9 cellular contexts compared by ENCODE assay signal in the genomic region with DNA sequence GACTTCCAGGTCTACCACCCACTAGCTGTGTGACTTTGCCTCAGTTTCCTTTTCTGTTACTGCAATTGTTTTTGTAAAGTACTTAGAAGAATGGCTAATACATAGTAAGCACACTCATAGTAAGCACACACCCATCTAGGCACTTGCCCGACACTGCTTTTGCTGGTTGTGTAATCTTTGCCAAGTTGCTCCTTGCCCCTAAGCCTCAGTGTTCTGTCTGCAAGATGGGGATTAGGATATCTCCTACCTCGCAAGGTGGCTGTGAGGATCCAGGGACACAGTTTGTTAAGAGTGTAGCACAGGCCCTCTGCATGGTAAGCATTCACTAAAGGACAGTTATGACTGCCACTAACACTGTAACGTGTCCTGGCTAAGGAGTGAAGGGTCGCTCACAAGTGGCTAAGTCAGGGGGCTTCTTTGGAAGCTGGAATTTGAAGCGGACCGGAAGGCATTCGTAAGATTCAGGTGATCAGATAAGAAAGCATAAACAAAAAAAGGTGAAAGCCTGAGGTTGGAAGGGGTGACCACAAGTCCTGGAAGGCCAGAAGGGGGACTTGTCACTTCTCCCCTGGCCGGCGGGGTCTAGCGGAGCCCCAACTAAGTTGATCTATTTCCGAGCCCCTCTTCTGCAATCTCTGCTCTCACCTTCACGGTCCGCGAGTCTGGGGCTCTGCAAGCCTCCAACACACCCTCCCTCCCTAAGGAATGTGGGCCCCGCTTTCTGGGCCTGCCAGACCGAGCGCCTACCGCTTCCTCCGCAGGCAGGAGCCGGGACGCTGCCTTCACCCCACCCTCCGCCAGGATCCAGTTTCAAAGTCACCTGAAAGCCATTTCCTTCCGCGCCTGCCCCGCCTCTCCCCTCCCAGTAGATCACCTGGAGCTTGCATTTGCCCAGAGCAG. TPM values are rescaled to one million over a fixed set of nuclear protein-coding genes. Genes with fewer than 3 reads are reported as not detected.
DNase-seq lines count a peak whose midpoint lies in the region; ATAC-seq and TF ChIP-seq lines count a peak whose summit lies in the region.
"Had no signal": no experiment of that assay in that cellular context is flagged by ENCODE, and none has a peak within 500 bp of the region (broad histone marks: within the 10 kb centered on the region; RNA-seq: fewer than 3 reads in every experiment).

No MANE protein-coding gene starts in this region.

- no peak overlapping the region for H3K27ac ChIP-seq in iPS-18a (ENCODE audit: low read length)
- H3K27ac ChIP-seq in stomach, result peak overlapping the region; percentile 86 to 94 (median 93)

- TF ChIP-seq POLR2A in stomach (IDR thresholded peaks at IDR 0.05), result no peak

- H3K4me3 Mint-ChIP-seq in T-helper 2 cell treated with Interferon-gamma antibody and Interleukin-4, amounts not matched to agents 5 μg/mL and 100 μg/mL, for 36 hours, result peak overlapping the region; percentile 73

- H3K27ac Mint-ChIP-seq in T-helper 2 cell treated with Interferon-gamma antibody and Interleukin-4, amounts not matched to agents 5 μg/mL and 100 μg/mL, for 36 hours, result no peak overlapping the region

- no peak for ATAC-seq in HG03196 (IDR thresholded peaks at IDR 0.05; ENCODE audit: unreplicated experiment)

- no peaks in the 10 kb centered on the region for H3K9me3 Mint-ChIP-seq in T-helper 2 cell treated with Interferon-gamma antibody and Interleukin-4, amounts not matched to agents 5 μg/mL and 100 μg/mL, for 36 hours

- H3K4me1 ChIP-seq in iPS-18a (ENCODE audit: control insufficient read depth, low read depth, low read length), result peaks cover 58% of the 10 kb centered on the region
- H3K4me1 ChIP-seq in stomach, result peaks cover 40 to 75% (median 69%) of the 10 kb centered on the region in 4 donors

- intact Hi-C loops in stomach (cut with DNase I; ENCODE audit: low total_unique reads), result no loop called here

- no peak for TF ChIP-seq EP300 in stomach (IDR thresholded peaks at IDR 0.05)

- no peak for TF ChIP-seq CTCF in stomach (IDR thresholded peaks at IDR 0.05)

- H3K9me3 ChIP-seq in iPS-18a (ENCODE audit: control insufficient read depth, low read depth, low read length), result no peaks in the 10 kb centered on the region
- no peaks in the 10 kb centered on the region for H3K9me3 ChIP-seq in stomach

- no peaks in the 10 kb centered on the region for H3K36me3 ChIP-seq in iPS-18a (ENCODE audit: control insufficient read depth, low read depth, low read length)
- H3K36me3 ChIP-seq in stomach, result no peaks in the 10 kb centered on the region

- peaks cover 75% of the 10 kb centered on the region for H3K27me3 Mint-ChIP-seq in T-helper 2 cell treated with Interferon-gamma antibody and Interleukin-4, amounts not matched to agents 5 μg/mL and 100 μg/mL, for 36 hours (ENCODE audit: low read depth)

- H3K9ac ChIP-seq in iPS-18a (ENCODE audit: low read length), result no peak overlapping the region

- DNase-seq in NCI-H345 (lab: John Stamatoyannopoulos, UW) (peak; percentile 39), NCI-H345 treated with DMSO at 0.1 percent for 48 hours (lab: John Stamatoyannopoulos, UW; ENCODE audit: unreplicated experiment) (no peak), stomach (peak; percentile 80), hepatic stellate cell (ENCODE audit: low spot score) (no peak)
- no peak for DNase-seq in T-helper 2 cell treated with Interferon-gamma antibody and Interleukin-4, amounts not matched to agents 5 μg/mL and 100 μg/mL, for 36 hours (ENCODE audit: low spot score)
- no peak for DNase-seq in stimulated activated CD4-positive, alpha-beta T cell treated with anti-CD3 and anti-CD28 coated beads, Interleukin-4, amount 100 ng/mL, for 1 hour
- DNase-seq: T1000 had no signal

- peak overlapping the region; percentile 71 for H3K4me3 ChIP-seq in iPS-18a (ENCODE audit: low read length)
- H3K4me3 ChIP-seq in stomach, result peak overlapping the region in 3 of 4 donors; percentile 86 to 93 (median 90)

- H3K36me3 Mint-ChIP-seq in T-helper 2 cell treated with Interferon-gamma antibody and Interleukin-4, amounts not matched to agents 5 μg/mL and 100 μg/mL, for 36 hours (ENCODE audit: low read depth), result peaks cover 3% of the 10 kb centered on the region

- 31 to 61% (median 43%) methylated on average over 25 of the region's 25 CpGs for WGBS in stomach, 5 donors

- peaks cover 11% of the 10 kb centered on the region for H3K27me3 ChIP-seq in iPS-18a (ENCODE audit: control insufficient read depth, insufficient read depth, low read length)
- H3K27me3 ChIP-seq in stomach, result peaks cover 0 to 11% (median 0%) of the 10 kb centered on the region in 3 donors

- H3K4me1 Mint-ChIP-seq in T-helper 2 cell treated with Interferon-gamma antibody and Interleukin-4, amounts not matched to agents 5 μg/mL and 100 μg/mL, for 36 hours (ENCODE audit: low read depth), result peaks cover 46% of the 10 kb centered on the region

RNA-seq across cellular contexts. Expression of a gene that starts 1.5 kb away (rescaled TPM):
- 100 to 1,000 TPM in 1 of 5 donors, 10 to 100 TPM in 4; 25.3 to 292 (median 27.2) TPM for total RNA-seq in stomach
- polyA plus RNA-seq in stomach, result 10 to 100 TPM in 1 of 3 donors, 1 to 10 TPM in 2; 7.3 to 24.8 (median 9.2) TPM

Comparison
In these comparisons a context has a peak if more than half of its experiments do, and no peak if none do; other contexts are left out.
1. DNase-seq: peak in NCI-H345 (single experiment) and stomach (single experiment); none in NCI-H345 treated with DMSO at 0.1 percent for 48 hours (single experiment), T-helper 2 cell treated with Interferon-gamma antibody and Interleukin-4, amounts not matched to agents 5 μg/mL and 100 μg/mL, for 36 hours (single experiment), hepatic stellate cell (single experiment) and stimulated activated CD4-positive, alpha-beta T cell treated with anti-CD3 and anti-CD28 coated beads, Interleukin-4, amount 100 ng/mL, for 1 hour (single experiment).